In the genomic region with DNA sequence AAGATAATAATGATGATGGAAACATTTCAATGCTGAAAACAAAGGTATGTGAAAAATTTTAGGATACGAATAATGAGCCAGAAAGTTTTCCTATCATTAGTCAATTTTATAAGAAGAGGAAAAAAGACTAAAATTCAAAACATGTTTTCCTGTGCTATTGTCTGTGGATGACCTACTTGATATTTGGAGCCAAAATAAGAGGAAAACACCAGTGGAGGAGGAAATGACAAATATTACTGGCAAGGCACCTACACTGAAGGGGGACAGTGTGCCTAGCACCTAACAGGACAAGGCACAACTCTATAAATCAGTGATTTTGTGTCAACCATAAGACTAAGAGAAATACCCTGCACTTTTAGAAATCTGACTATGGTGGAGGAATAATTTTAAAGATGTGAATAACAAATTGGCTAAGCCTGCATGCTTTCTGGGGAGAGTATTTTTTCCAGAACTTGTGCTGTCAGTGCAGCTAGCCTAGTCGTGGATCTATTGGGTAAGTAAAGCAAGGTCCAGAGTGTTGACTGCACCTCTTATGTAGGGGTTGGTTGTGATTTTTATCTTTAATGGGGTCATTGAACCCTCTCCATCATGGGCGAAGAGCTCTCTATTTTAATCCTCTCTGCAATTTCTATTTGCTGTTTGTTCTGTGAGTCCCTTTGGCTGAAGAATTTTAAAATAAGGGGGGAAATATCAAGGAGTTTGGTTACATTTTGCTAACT, we compare ENCODE assay signal across 24 cellular contexts.
DNase-seq lines count a peak whose midpoint lies in the region; ATAC-seq and TF ChIP-seq lines count a peak whose summit lies in the region.
"Had no signal": no experiment of that assay in that cellular context is flagged by ENCODE, and none has a peak within 500 bp of the region (broad histone marks: within the 10 kb centered on the region; RNA-seq: fewer than 3 reads in every experiment).

No MANE protein-coding gene starts in this region.

- no peaks in the 10 kb centered on the region for H3K27me3 Mint-ChIP-seq in endodermal cell (ENCODE audit: insufficient read depth)
- H3K27me3 Mint-ChIP-seq: B cell; CD4-positive, alpha-beta T cell had no signal

- no peak overlapping the region for H3K4me3 Mint-ChIP-seq in endodermal cell
- H3K4me3 Mint-ChIP-seq: B cell; CD4-positive, alpha-beta T cell; CD8-positive, alpha-beta T cell had no signal

- TF ChIP-seq CTCF in HEK293 (tag by site-specific recombination; IDR thresholded peaks at IDR 0.05) (no peak), endodermal cell (conservative IDR thresholded peaks at IDR 0.05) (no peak), left lung (IDR thresholded peaks at IDR 0.05) (no peak)

- H3K4me1 Mint-ChIP-seq in endodermal cell = peaks cover 12% of the 10 kb centered on the region
- H3K4me1 Mint-ChIP-seq: B cell had no signal

- H3K36me3 ChIP-seq in HEK293 (ENCODE audit: control insufficient read depth in 2 of 2, insufficient read depth in 1 of 2, low read length in 2 of 2) (no peaks in the 10 kb centered on the region), endodermal cell (ENCODE audit: control insufficient read depth, insufficient read depth, low read length) (no peaks in the 10 kb centered on the region), left lung (no peaks in the 10 kb centered on the region)
- H3K36me3 ChIP-seq: BLaER1 treated with 17β-estradiol and CSF1 and Interleukin-3, amounts not matched to agents 10 nM and 100 nM had no signal

- 83 to 100% methylated on average over 1 to 3 of the region's 3 CpGs for WGBS in endodermal cell (ENCODE audit: insufficient coverage in 1 of 2, insufficient read length in 1 of 2), 2 experiments

- H3K4me3 ChIP-seq in HEK293 (ENCODE audit: low read depth, low read length) = no peak overlapping the region
- H3K4me3 ChIP-seq in endodermal cell (ENCODE audit: low read length) = peak overlapping the region; percentile 43
- H3K4me3 ChIP-seq in left lung = no peak overlapping the region
- H3K4me3 ChIP-seq: A549; BLaER1 treated with 17β-estradiol and CSF1 and Interleukin-3, amounts not matched to agents 10 nM and 100 nM had no signal

- no peaks in the 10 kb centered on the region for H3K27me3 ChIP-seq in endodermal cell (ENCODE audit: control insufficient read depth, insufficient read depth, low read length, poor library complexity, severe bottlenecking)
- no peaks in the 10 kb centered on the region for H3K27me3 ChIP-seq in left lung
- H3K27me3 ChIP-seq: BLaER1 treated with 17β-estradiol and CSF1 and Interleukin-3, amounts not matched to agents 10 nM and 100 nM had no signal

- intact Hi-C loops in left lung (cut with DNase I) = no loop called here

- H3K27ac Mint-ChIP-seq in endodermal cell = no peak overlapping the region
- H3K27ac Mint-ChIP-seq: B cell; CD4-positive, alpha-beta T cell; CD8-positive, alpha-beta T cell had no signal

- CTCF ChIA-PET in HEK293 (lab: Yijun Ruan, JAX) = interaction anchor here (0.6 kb wide), 1 partner anchor 31 kb away, joined by 7 read pairs; no protein-coding TSS in a partner anchor

- DNase-seq in endodermal cell (no peak), left lung (no peak), pulmonary artery endothelial cell (ENCODE audit: low read depth, low spot score) (peak; percentile 24), NCI-H1930 (lab: John Stamatoyannopoulos, UW) (no peak), foreskin melanocyte (no peak)
- DNase-seq: AML-193; Caco-2; Calu3; CD4-positive, alpha-beta T cell; CD8-positive, alpha-beta T cell; DMS 273 treated with DMSO at 0.1 percent for 48 hours; DMS153; DMS53; DMS79; DND-41; EL; GDM1 had no signal

- no peak overlapping the region for H3K9ac ChIP-seq in endodermal cell (ENCODE audit: extremely low read depth, low read length, poor library complexity, severe bottlenecking)
- H3K9ac ChIP-seq: BLaER1 treated with 17β-estradiol and CSF1 and Interleukin-3, amounts not matched to agents 10 nM and 100 nM had no signal

- POLR2A ChIA-PET in HEK293 (lab: Yijun Ruan, JAX) = no interaction called here

- H3K9me3 ChIP-seq in HEK293 (ENCODE audit: control insufficient read depth, insufficient read depth, low read depth, low read length) = no peaks in the 10 kb centered on the region
- H3K9me3 ChIP-seq in endodermal cell (ENCODE audit: control insufficient read depth, low read length) = peaks cover 32% of the 10 kb centered on the region
- no peaks in the 10 kb centered on the region for H3K9me3 ChIP-seq in left lung
- H3K9me3 ChIP-seq: A549; BLaER1 treated with 17β-estradiol and CSF1 and Interleukin-3, amounts not matched to agents 10 nM and 100 nM; Caco-2 had no signal

- H3K27ac ChIP-seq in HEK293 (ENCODE audit: extremely low read depth, low read depth, low read length) = no peak overlapping the region
- H3K27ac ChIP-seq in endodermal cell (ENCODE audit: low read depth, low read length) = no peak overlapping the region
- no peak overlapping the region for H3K27ac ChIP-seq in left lung
- H3K27ac ChIP-seq: 22Rv1; A549; BLaER1 treated with 17β-estradiol and CSF1 and Interleukin-3, amounts not matched to agents 10 nM and 100 nM; C4-2B had no signal

- peaks cover 18% of the 10 kb centered on the region for H3K9me3 Mint-ChIP-seq in endodermal cell
- H3K9me3 Mint-ChIP-seq: CD4-positive, alpha-beta T cell; CD8-positive, alpha-beta T cell had no signal

- H3K36me3 Mint-ChIP-seq in endodermal cell (ENCODE audit: low read depth) = peaks cover 7% of the 10 kb centered on the region
- H3K36me3 Mint-ChIP-seq: CD8-positive, alpha-beta T cell had no signal

- ATAC-seq in left lung (peak; percentile 90), HG03378 (IDR thresholded peaks at IDR 0.05; ENCODE audit: unreplicated experiment) (no peak)
- ATAC-seq: A549; CD8-positive, alpha-beta T cell had no signal

- H3K4me1 ChIP-seq in HEK293 (ENCODE audit: control insufficient read depth, insufficient read depth, low read length) (peaks cover 5% of the 10 kb centered on the region; the same call in 1 of the 2 replicates), endodermal cell (ENCODE audit: control insufficient read depth, insufficient read depth, low read length) (no peaks in the 10 kb centered on the region), left lung (no peaks in the 10 kb centered on the region)
- H3K4me1 ChIP-seq: A549, Caco-2 had no signal

TF ChIP-seq in HEK293, 187 proteins besides CTCF, POLR2A, EP300 and RAD21:
- TF ChIP-seq ZNF610 (tag by site-specific recombination; IDR thresholded peaks at IDR 0.05; ENCODE audit: borderline replicate concordance) (no peak), ZNF23 (tag by site-specific recombination; IDR thresholded peaks at IDR 0.05; ENCODE audit: borderline replicate concordance) (no peak), ZNF133 (tag by site-specific recombination; IDR thresholded peaks at IDR 0.05) (no peak), ZNF10 (tag by site-specific recombination; IDR thresholded peaks at IDR 0.05) (no peak), SCRT2 (tag by site-specific recombination; IDR thresholded peaks at IDR 0.05) (0 out of 2 replicates have a peak, but pooled peaks have one; percentile 31), GLIS2 (tag by site-specific recombination; IDR thresholded peaks at IDR 0.05) (no peak), ZNF510 (tag by site-specific recombination; IDR thresholded peaks at IDR 0.05; ENCODE audit: insufficient replicate concordance) (no peak)
- TF ChIP-seq, protein P1, sequence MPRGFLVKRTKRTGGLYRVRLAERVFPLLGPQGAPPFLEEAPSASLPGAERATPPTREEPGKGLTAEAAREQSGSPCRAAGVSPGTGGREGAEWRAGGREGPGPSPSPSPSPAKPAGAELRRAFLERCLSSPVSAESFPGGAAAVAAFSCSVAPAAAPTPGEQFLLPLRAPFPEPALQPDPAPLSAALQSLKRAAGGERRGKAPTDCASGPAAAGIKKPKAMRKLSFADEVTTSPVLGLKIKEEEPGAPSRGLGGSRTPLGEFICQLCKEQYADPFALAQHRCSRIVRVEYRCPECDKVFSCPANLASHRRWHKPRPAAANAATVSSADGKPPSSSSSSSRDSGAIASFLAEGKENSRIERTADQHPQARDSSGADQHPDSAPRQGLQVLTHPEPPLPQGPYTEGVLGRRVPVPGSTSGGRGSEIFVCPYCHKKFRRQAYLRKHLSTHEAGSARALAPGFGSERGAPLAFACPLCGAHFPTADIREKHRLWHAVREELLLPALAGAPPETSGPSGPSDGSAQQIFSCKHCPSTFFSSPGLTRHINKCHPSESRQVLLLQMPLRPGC (tag by site-specific recombination; IDR thresholded peaks at IDR 0.05) = no peak
- TF ChIP-seq, protein P2, sequence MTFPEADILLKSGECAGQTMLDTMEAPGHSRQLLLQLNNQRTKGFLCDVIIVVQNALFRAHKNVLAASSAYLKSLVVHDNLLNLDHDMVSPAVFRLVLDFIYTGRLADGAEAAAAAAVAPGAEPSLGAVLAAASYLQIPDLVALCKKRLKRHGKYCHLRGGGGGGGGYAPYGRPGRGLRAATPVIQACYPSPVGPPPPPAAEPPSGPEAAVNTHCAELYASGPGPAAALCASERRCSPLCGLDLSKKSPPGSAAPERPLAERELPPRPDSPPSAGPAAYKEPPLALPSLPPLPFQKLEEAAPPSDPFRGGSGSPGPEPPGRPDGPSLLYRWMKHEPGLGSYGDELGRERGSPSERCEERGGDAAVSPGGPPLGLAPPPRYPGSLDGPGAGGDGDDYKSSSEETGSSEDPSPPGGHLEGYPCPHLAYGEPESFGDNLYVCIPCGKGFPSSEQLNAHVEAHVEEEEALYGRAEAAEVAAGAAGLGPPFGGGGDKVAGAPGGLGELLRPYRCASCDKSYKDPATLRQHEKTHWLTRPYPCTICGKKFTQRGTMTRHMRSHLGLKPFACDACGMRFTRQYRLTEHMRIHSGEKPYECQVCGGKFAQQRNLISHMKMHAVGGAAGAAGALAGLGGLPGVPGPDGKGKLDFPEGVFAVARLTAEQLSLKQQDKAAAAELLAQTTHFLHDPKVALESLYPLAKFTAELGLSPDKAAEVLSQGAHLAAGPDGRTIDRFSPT (tag by site-specific recombination; IDR thresholded peaks at IDR 0.05) = no peak
